ENCODE assay signal across 1 cellular context in the genomic region with DNA sequence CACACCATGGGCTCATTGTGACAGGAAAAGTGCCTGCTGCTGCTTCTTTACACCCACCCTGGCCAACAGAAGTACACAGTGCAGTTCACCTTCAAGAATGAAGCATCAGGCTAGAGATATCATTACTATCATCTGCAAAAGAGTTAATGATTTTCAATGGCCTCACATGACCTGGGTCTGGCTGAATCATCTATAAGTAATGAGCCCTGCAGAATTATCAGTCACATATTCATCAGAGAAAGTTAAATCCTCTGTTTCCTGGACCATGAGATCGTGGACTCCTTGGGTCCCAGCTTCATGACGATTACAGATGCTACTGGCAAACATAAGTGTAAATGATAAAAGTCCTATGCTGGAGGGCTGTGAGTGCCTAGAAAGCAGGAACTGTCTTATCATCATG.
TF ChIP-seq lines count a peak whose summit lies in the region.

No MANE protein-coding gene starts in this region.

TF ChIP-seq in A549, 52 proteins besides CTCF, POLR2A, EP300 and RAD21 (continued from another document):
- TF ChIP-seq, protein P1, sequence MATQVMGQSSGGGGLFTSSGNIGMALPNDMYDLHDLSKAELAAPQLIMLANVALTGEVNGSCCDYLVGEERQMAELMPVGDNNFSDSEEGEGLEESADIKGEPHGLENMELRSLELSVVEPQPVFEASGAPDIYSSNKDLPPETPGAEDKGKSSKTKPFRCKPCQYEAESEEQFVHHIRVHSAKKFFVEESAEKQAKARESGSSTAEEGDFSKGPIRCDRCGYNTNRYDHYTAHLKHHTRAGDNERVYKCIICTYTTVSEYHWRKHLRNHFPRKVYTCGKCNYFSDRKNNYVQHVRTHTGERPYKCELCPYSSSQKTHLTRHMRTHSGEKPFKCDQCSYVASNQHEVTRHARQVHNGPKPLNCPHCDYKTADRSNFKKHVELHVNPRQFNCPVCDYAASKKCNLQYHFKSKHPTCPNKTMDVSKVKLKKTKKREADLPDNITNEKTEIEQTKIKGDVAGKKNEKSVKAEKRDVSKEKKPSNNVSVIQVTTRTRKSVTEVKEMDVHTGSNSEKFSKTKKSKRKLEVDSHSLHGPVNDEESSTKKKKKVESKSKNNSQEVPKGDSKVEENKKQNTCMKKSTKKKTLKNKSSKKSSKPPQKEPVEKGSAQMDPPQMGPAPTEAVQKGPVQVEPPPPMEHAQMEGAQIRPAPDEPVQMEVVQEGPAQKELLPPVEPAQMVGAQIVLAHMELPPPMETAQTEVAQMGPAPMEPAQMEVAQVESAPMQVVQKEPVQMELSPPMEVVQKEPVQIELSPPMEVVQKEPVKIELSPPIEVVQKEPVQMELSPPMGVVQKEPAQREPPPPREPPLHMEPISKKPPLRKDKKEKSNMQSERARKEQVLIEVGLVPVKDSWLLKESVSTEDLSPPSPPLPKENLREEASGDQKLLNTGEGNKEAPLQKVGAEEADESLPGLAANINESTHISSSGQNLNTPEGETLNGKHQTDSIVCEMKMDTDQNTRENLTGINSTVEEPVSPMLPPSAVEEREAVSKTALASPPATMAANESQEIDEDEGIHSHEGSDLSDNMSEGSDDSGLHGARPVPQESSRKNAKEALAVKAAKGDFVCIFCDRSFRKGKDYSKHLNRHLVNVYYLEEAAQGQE (IDR thresholded peaks at IDR 0.05): no peak
- no peak for TF ChIP-seq JUNB (IDR thresholded peaks at IDR 0.05)
TF ChIP-seq in A549: peak in this region for 0.
